ENCODE assay signal across 1 cellular context in the genomic region with DNA sequence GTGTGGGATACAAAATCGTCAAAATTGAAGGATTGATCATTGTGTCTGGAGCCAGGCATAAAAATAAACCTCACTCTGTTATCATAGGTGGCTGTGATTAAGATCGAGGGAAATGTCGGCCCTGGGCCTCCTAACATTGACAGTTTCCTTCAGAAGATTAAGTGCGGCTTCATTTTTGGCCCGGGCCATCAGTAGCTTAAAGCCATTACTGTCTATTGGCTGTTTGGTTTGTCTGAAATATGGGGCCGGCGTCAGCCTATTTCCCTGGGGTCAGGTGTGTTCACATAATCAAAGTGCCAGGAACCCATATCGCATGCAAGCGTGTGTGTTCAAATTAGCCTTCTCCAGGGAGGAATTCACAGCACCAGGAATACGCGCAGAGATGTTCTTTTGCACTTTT.
TF ChIP-seq lines count a peak whose summit lies in the region.

No MANE protein-coding gene starts in this region.

TF ChIP-seq in H1, 55 proteins besides CTCF, POLR2A, EP300 and RAD21:
- TF ChIP-seq FOSL1 (IDR thresholded peaks at IDR 0.05; ENCODE audit: insufficient read depth, low read depth, low read length) (no peak), TEAD4 (IDR thresholded peaks at IDR 0.05; ENCODE audit: low read depth, low read length) (no peak), SP2 (IDR thresholded peaks at IDR 0.05; ENCODE audit: low read length) (no peak), ATF3 (IDR thresholded peaks at IDR 0.05; ENCODE audit: insufficient read depth, low read depth, low read length) (no peak), USF2 (IDR thresholded peaks at IDR 0.05; ENCODE audit: low read length) (no peak), EGR1 (IDR thresholded peaks at IDR 0.05; ENCODE audit: borderline replicate concordance, low read depth, low read length) (no peak), JUND (IDR thresholded peaks at IDR 0.05; ENCODE audit: low read length) (no peak), EZH2 (IDR thresholded peaks at IDR 0.05; ENCODE audit: low read depth, low read length, severe bottlenecking) (no peak), SIRT6 (IDR thresholded peaks at IDR 0.05; ENCODE audit: low read length) (no peak), SIX5 (IDR thresholded peaks at IDR 0.05; ENCODE audit: low read depth, low read length) (no peak), CREB1 (IDR thresholded peaks at IDR 0.05) (no peak), KDM4A (IDR thresholded peaks at IDR 0.05; ENCODE audit: low read depth, low read length, severe bottlenecking) (no peak), RNF2 (IDR thresholded peaks at IDR 0.05; ENCODE audit: borderline replicate concordance, low read depth, low read length, missing control alignments, poor library complexity, severe bottlenecking) (no peak), SAP30 (IDR thresholded peaks at IDR 0.05; ENCODE audit: insufficient read depth, insufficient replicate concordance, low read length) (no peak), MAFK (IDR thresholded peaks at IDR 0.05; ENCODE audit: low read depth, low read length) (no peak), TAF1 (IDR thresholded peaks at IDR 0.05; ENCODE audit: low read depth, low read length) (no peak), BCL11A (IDR thresholded peaks at IDR 0.05; ENCODE audit: low read depth in 2 of 2, low read length in 2 of 2) (no peak), BACH1 (IDR thresholded peaks at IDR 0.05; ENCODE audit: low read length) (no peak), RBBP5 (IDR thresholded peaks at IDR 0.05; ENCODE audit: borderline replicate concordance, low read depth, low read length) (no peak), YY1 (IDR thresholded peaks at IDR 0.05; ENCODE audit: low read depth, low read length) (no peak)
